Comparison of ENCODE assay signal across 12 cellular contexts in genomic region chr3:54123538-54124196, GRCh38. TPM values are rescaled to one million over a fixed set of nuclear protein-coding genes. Genes with fewer than 3 reads are reported as not detected.
DNase-seq lines count a peak whose midpoint lies in the region; ATAC-seq, FAIRE-seq and TF ChIP-seq lines count a peak whose summit lies in the region.
"Had no signal": no experiment of that assay in that cellular context is flagged by ENCODE, and none has a peak within 500 bp of the region (broad histone marks: within the 10 kb centered on the region; RNA-seq: fewer than 3 reads in every experiment).

No MANE protein-coding gene starts in this region.

- H3K27ac Mint-ChIP-seq in mesothelial cell of epicardium, result no peak overlapping the region
- H3K27ac Mint-ChIP-seq: CD14-positive monocyte had no signal

- H3K79me2 ChIP-seq in H1 (ENCODE audit: control insufficient read depth in 1 of 2, insufficient read depth in 2 of 2, low read length in 2 of 2), result no peaks in the 10 kb centered on the region

- H3K4me3 ChIP-seq in H1 (ENCODE audit: extremely low read depth in 1 of 4, insufficient read depth in 2 of 4, low read depth in 3 of 4, low read length in 4 of 4), result peak overlapping the region; percentile 44 to 69 (median 52); a peak in 7 of 8 replicates
- peak overlapping the region; percentile 22 to 48 for H3K4me3 ChIP-seq in aorta (ENCODE audit: low read length in 2 of 2)

- no peak overlapping the region for H4K91ac ChIP-seq in H1 (replicated peaks; ENCODE audit: insufficient read length, low read length)

- H3K4me1 Mint-ChIP-seq in mesothelial cell of epicardium, result peaks cover 15% of the 10 kb centered on the region
- H3K4me1 Mint-ChIP-seq: CD14-positive monocyte; central memory CD8-positive, alpha-beta T cell had no signal

- H4K20me1 ChIP-seq in H1 (replicated peaks in 1 of 2; ENCODE audit: control insufficient read depth in 1 of 2, insufficient read depth in 2 of 2, low read length in 2 of 2), result peaks cover 0 to 2% of the 10 kb centered on the region in 2 experiments

- H3K79me1 ChIP-seq in H1 (ENCODE audit: low read depth, low read length), result no peaks in the 10 kb centered on the region

- no peak for TF ChIP-seq POLR2A in H1 (IDR thresholded peaks at IDR 0.05; ENCODE audit: control extremely low read depth in 1 of 2, low read depth in 2 of 2, low read length in 2 of 2)

- POLR2A ChIA-PET in H1 (lab: Charles Lee; ENCODE audit: partially characterized antibody), result interaction anchor here (0.7 to 1.1 kb wide), 2 partner anchors 195 to 276 kb away, joined by 3 read pairs; no protein-coding TSS in a partner anchor

- H3K4me1 ChIP-seq in H1 (replicated peaks in 1 of 4; ENCODE audit: control insufficient read depth in 3 of 4, insufficient read depth in 4 of 4, low read length in 3 of 4), result peaks cover 5 to 15% (median 7%) of the 10 kb centered on the region in 4 experiments
- no peaks in the 10 kb centered on the region for H3K4me1 ChIP-seq in aorta (ENCODE audit: control insufficient read depth in 1 of 2, insufficient read depth in 2 of 2, low read length in 2 of 2)

- H2AK5ac ChIP-seq in H1 (ENCODE audit: low read depth, low read length), result no peak overlapping the region

- FAIRE-seq in H1 (lab: Jason Lieb, UNC), result no peak

- no peaks in the 10 kb centered on the region for H3K36me3 Mint-ChIP-seq in mesothelial cell of epicardium
- H3K36me3 Mint-ChIP-seq: CD14-positive monocyte had no signal

- no peak overlapping the region for H3K23ac ChIP-seq in H1 (ENCODE audit: insufficient read length)

- H3K9me3 ChIP-seq in H1 (ENCODE audit: insufficient read depth in 2 of 2, low read depth in 1 of 2, low read length in 1 of 2) (no peaks in the 10 kb centered on the region), aorta (ENCODE audit: control insufficient read depth, low read length) (no peaks in the 10 kb centered on the region)

- H4K8ac ChIP-seq in H1 (ENCODE audit: extremely low read depth, insufficient read depth, low read length), result no peak overlapping the region

- H4K5ac ChIP-seq in H1 (ENCODE audit: insufficient read length, low read depth, low read length), result no peak overlapping the region

- CTCF ChIA-PET in H1 (lab: Charles Lee; ENCODE audit: partially characterized antibody), result no interaction called here

- H3K36me3 ChIP-seq in H1 (ENCODE audit: control insufficient read depth in 2 of 4, insufficient read depth in 4 of 4, low read length in 3 of 4) (no peaks in the 10 kb centered on the region; a peak in 1 of 8 replicates), aorta (ENCODE audit: control insufficient read depth in 1 of 2, insufficient read depth in 2 of 2, low read length in 1 of 2) (no peaks in the 10 kb centered on the region)

- peak overlapping the region; percentile 49; the same call in 1 of the 2 replicates for H2AFZ ChIP-seq in H1 (ENCODE audit: low read length)

- no peak overlapping the region for H2BK5ac ChIP-seq in H1 (ENCODE audit: low read depth, low read length)

- ATAC-seq in Right ventricle myocardium inferior (peak; percentile 43), aorta (ENCODE audit: low FRiP score) (no peak), HG03432 (IDR thresholded peaks at IDR 0.05; ENCODE audit: unreplicated experiment) (no peak), GM19467 (IDR thresholded peaks at IDR 0.05; ENCODE audit: unreplicated experiment) (no peak)

- H3K4ac ChIP-seq in H1 (replicated peaks; ENCODE audit: insufficient read length, low read depth, low read length), result no peak overlapping the region

- peak overlapping the region; percentile 72 to 97 for H3K4me2 ChIP-seq in H1 (ENCODE audit: insufficient read depth in 1 of 2, low read depth in 2 of 2, low read length in 2 of 2)

- H3K18ac ChIP-seq in H1 (ENCODE audit: extremely low read depth, low read length), result no peak overlapping the region

- TF ChIP-seq CTCF in H1 (IDR thresholded peaks at IDR 0.05; ENCODE audit: control extremely low read depth in 1 of 3, insufficient read depth in 1 of 3, low read depth in 1 of 3, low read length in 3 of 3) (no peak), mesothelial cell of epicardium (IDR thresholded peaks at IDR 0.05; ENCODE audit: unreplicated experiment) (no peak)

- intact Hi-C loops in Right ventricle myocardium inferior (cut with DNase I), result loop anchor here (5.0 kb wide), 2 partner anchors 126 to 181 kb away; no protein-coding TSS in a partner anchor
- intact Hi-C loops in cardiac septum (cut with DNase I), result no loop called here
- intact Hi-C loops in aorta (cut with DNase I), result no loop called here

- H3K27me3 ChIP-seq in H1 (replicated peaks in 1 of 4; ENCODE audit: control insufficient read depth in 3 of 4, extremely low read depth in 1 of 4, insufficient read depth in 3 of 4, low read length in 3 of 4), result peaks cover 35 to 53% (median 43%) of the 10 kb centered on the region in 4 experiments
- H3K27me3 ChIP-seq in aorta (ENCODE audit: control insufficient read depth in 1 of 2, insufficient read depth in 2 of 2, low read length in 1 of 2), result peaks cover 0 to 1% of the 10 kb centered on the region in 2 donors

- H3K9me3 Mint-ChIP-seq in mesothelial cell of epicardium, result no peaks in the 10 kb centered on the region
- H3K9me3 Mint-ChIP-seq: central memory CD8-positive, alpha-beta T cell had no signal

- DNase-seq in Right ventricle myocardium inferior (ENCODE audit: missing footprints), result no peak
- DNase-seq in cardiac septum (ENCODE audit: low spot score), result no peak
- DNase-seq in H1 (ENCODE audit: low read depth in 1 of 2, low spot score in 2 of 2), result no peak
- no peak for DNase-seq in mesothelial cell of epicardium (ENCODE audit: low spot score in 2 of 2, unreplicated experiment in 2 of 2)
- DNase-seq in aorta, result peak in 1 of 2 donors; percentile 26
- no peak for DNase-seq in SHP77 (lab: John Stamatoyannopoulos, UW)
- DNase-seq: activated CD4-positive, alpha-beta T cell treated with anti-CD3 and anti-CD28 coated beads for 48 hours; NCI-H774 had no signal

- H3K14ac ChIP-seq in H1 (ENCODE audit: insufficient read length), result no peak overlapping the region

- H3K27ac ChIP-seq in H1 (ENCODE audit: low read depth, low read length) (no peak overlapping the region), aorta (ENCODE audit: low read depth in 1 of 2, low read length in 2 of 2) (no peak overlapping the region)

- peak overlapping the region; percentile 63 for H3K4me3 Mint-ChIP-seq in mesothelial cell of epicardium
- H3K4me3 Mint-ChIP-seq: central memory CD8-positive, alpha-beta T cell had no signal

- H3K56ac ChIP-seq in H1 (replicated peaks; ENCODE audit: insufficient read length, low read depth, low read length), result no peak overlapping the region

- no peak overlapping the region for H2BK120ac ChIP-seq in H1 (replicated peaks; ENCODE audit: low read depth, low read length)

- H2BK12ac ChIP-seq in H1 (ENCODE audit: low read depth, low read length), result no peak overlapping the region

- H3K27me3 Mint-ChIP-seq in mesothelial cell of epicardium (ENCODE audit: low read depth), result peaks cover 85% of the 10 kb centered on the region

- peaks cover 5% of the 10 kb centered on the region; the same call in 1 of the 2 replicates for H3K23me2 ChIP-seq in H1 (ENCODE audit: low read depth, low read length)

- H3K9ac ChIP-seq in H1 (replicated peaks in 1 of 4; ENCODE audit: extremely low read depth in 1 of 4, low read depth in 3 of 4, low read length in 3 of 4), result no peak overlapping the region

- H2BK20ac ChIP-seq in H1 (ENCODE audit: low read length), result no peak overlapping the region

- TF ChIP-seq EP300 in H1 (IDR thresholded peaks at IDR 0.05; ENCODE audit: borderline replicate concordance in 1 of 2, low read depth in 2 of 2, low read length in 2 of 2), result no peak

- TF ChIP-seq RAD21 in H1 (IDR thresholded peaks at IDR 0.05 in 1 of 2, conservative IDR thresholded peaks at IDR 0.05 in 1 of 2; ENCODE audit: low read depth in 2 of 2, low read length in 2 of 2), result no peak

- WGBS in H1 (ENCODE audit: extremely low coverage in 1 of 2, insufficient coverage in 1 of 2, insufficient read length in 1 of 2, insufficient replicate concordance in 2 of 2, low coverage in 1 of 2, low lambda C conversion rate in 2 of 2, missing lambda C conversion rate in 1 of 2), 2 experiments, result 24% methylated on average over 18 of the region's 18 CpGs; no CpG with 5 or more reads in 1 of the 2 experiments
- WGBS in aorta, 2 donors, result 2 to 3% methylated on average over 18 of the region's 18 CpGs

- no peak overlapping the region for H2BK15ac ChIP-seq in H1 (ENCODE audit: low read length)

TF ChIP-seq in H1, 55 proteins besides CTCF, POLR2A, EP300 and RAD21:
- TF ChIP-seq KDM4A (IDR thresholded peaks at IDR 0.05; ENCODE audit: low read depth, low read length, severe bottlenecking) (no peak), SIRT6 (IDR thresholded peaks at IDR 0.05; ENCODE audit: low read length) (no peak), NANOG (IDR thresholded peaks at IDR 0.05; ENCODE audit: insufficient read depth, low read depth, low read length, poor library complexity, severe bottlenecking) (no peak), EZH2 (IDR thresholded peaks at IDR 0.05; ENCODE audit: low read depth, low read length, severe bottlenecking) (peak; percentile 44), RFX5 (IDR thresholded peaks at IDR 0.05; ENCODE audit: borderline replicate concordance, low read depth, low read length) (no peak), SUZ12 (IDR thresholded peaks at IDR 0.05; ENCODE audit: low read length) (peak; percentile 80)

RNA-seq across cellular contexts. Expression of gene CACNA2D3, which starts 1.3 kb away (rescaled TPM):
- total RNA-seq in Right ventricle myocardium inferior, result 33.7 TPM
- 11.3 TPM for total RNA-seq in cardiac septum
- 1.8 and 2.2 TPM in 2 replicates for total RNA-seq in H1 (2021; fragmentation: NEBNext Ultra II Directional; extraction: Animal tissue kit (Norgen Biotek cat#: 25700))
- 0.78 and 1.5 TPM in 2 replicates for polyA plus RNA-seq in H1 (2011; rRNA removed)
- polyA plus RNA-seq in H1 (2011; cell fraction: cytosol; rRNA removed), result 1.4 TPM
- polyA plus RNA-seq in H1 (2011; cell fraction: nucleus; rRNA removed), result 5.2 TPM
- polyA plus RNA-seq in H1 (2012, experiment 1 of 2), result 0.99 to 2.0 TPM (median 1.7 TPM) in 4 replicates
- polyA plus RNA-seq in H1 (2012, experiment 2 of 2), result 0.20 TPM
- polyA plus RNA-seq in H1 (2013, experiment 1 of 2), result 1.3 TPM
- 1.0 TPM for polyA plus RNA-seq in H1 (2013, experiment 2 of 2)
- polyA minus RNA-seq in H1 (2011; rRNA and poly(A)+ RNA removed), result 3.7 and 4.1 TPM in 2 replicates
- 0.81 TPM for polyA minus RNA-seq in H1 (2011; cell fraction: cytosol; rRNA and poly(A)+ RNA removed)
- 13.5 TPM for polyA minus RNA-seq in H1 (2011; cell fraction: nucleus; rRNA and poly(A)+ RNA removed)
- total RNA-seq in mesothelial cell of epicardium, result 1.7 to 2.8 TPM (median 2.3 TPM) in 3 replicates
- 1 to 10 TPM; 1.2 to 2.4 TPM for total RNA-seq in aorta
- 1 to 10 TPM in 1 of 2 donors, under 1 TPM in 1; 0.72 to 1.8 TPM for polyA plus RNA-seq in aorta
